In genomic region chr10:90087197-90088007, GRCh38 we compare ENCODE assay signal across 8 cellular contexts.
DNase-seq lines count a peak whose midpoint lies in the region; ATAC-seq, FAIRE-seq and TF ChIP-seq lines count a peak whose summit lies in the region.

No MANE protein-coding gene starts in this region.

- CTCF ChIA-PET in MCF 10A (lab: Yijun Ruan, JAX): interaction anchor here (0.6 to 1.3 kb wide), 6 partner anchors 8 to 753 kb away, joined by 3 to 5 read pairs (median 3); no protein-coding TSS in a partner anchor

- no peaks in the 10 kb centered on the region for H3K36me3 Mint-ChIP-seq in MCF 10A (ENCODE audit: insufficient read depth, unreplicated experiment)

- no peaks in the 10 kb centered on the region for H3K9me3 Mint-ChIP-seq in MCF 10A (ENCODE audit: unreplicated experiment)

- H3K27ac Mint-ChIP-seq in MCF 10A (ENCODE audit: low read depth, unreplicated experiment): peak overlapping the region; percentile 52

- H3K4me3 ChIP-seq in breast epithelium: no peak overlapping the region

- TF ChIP-seq CTCF in MCF 10A (IDR thresholded peaks at IDR 0.05; ENCODE audit: unreplicated experiment) (no peak), breast epithelium (IDR thresholded peaks at IDR 0.05) (no peak)

- TF ChIP-seq POLR2A in breast epithelium (IDR thresholded peaks at IDR 0.05): no peak

- ATAC-seq in HG03066 (IDR thresholded peaks at IDR 0.05; ENCODE audit: low read depth, unreplicated experiment): peak; percentile 100
- peak; percentile 99 for ATAC-seq in stimulated activated naive CD8-positive, alpha-beta T cell treated with anti-CD3 and anti-CD28 coated beads, Interleukin-15, Interleukin-2, amounts not matched to agents 100 U/mL and 50 U/mL, for 24 hours

- no peaks in the 10 kb centered on the region for H3K36me3 ChIP-seq in breast epithelium

- DNase-seq in MCF 10A (ENCODE audit: unreplicated experiment) (peak; percentile 76), breast epithelium (ENCODE audit: low spot score in 2 of 2) (no peak), SW480 (ENCODE audit: low spot score) (peak; percentile 74), RCC 7860 (ENCODE audit: low spot score) (no peak), SKM-1 (lab: John Stamatoyannopoulos, UW; ENCODE audit: unreplicated experiment) (no peak), NCI-H2227 treated with DMSO at 0.1 percent for 48 hours (lab: John Stamatoyannopoulos, UW) (no peak)
- DNase-seq in stimulated activated naive CD8-positive, alpha-beta T cell treated with anti-CD3 and anti-CD28 coated beads, Interleukin-15, Interleukin-2, amounts not matched to agents 100 U/mL and 50 U/mL, for 24 hours: peak; percentile 23

- H3K27me3 ChIP-seq in breast epithelium: no peaks in the 10 kb centered on the region

- BruUV-seq in MCF 10A (replicated peaks; lab: Mats Ljungman, UMichigan): no TSS peak

- H3K27ac ChIP-seq in breast epithelium: no peak overlapping the region

- no peaks in the 10 kb centered on the region for H3K27me3 Mint-ChIP-seq in MCF 10A (ENCODE audit: insufficient read depth, unreplicated experiment)

- no peak overlapping the region for H3K4me3 Mint-ChIP-seq in MCF 10A (ENCODE audit: unreplicated experiment)

- no peaks in the 10 kb centered on the region for H3K4me1 ChIP-seq in breast epithelium

- no peak for FAIRE-seq in RCC 7860 (lab: Jason Lieb, UNC)

- intact Hi-C loops in MCF 10A (cut with micrococcal nuclease): no loop called here
- intact Hi-C loops in breast epithelium (cut with DNase I; ENCODE audit: low total_unique reads): no loop called here

- H3K4me1 Mint-ChIP-seq in MCF 10A (ENCODE audit: insufficient read depth, unreplicated experiment): peaks cover 20% of the 10 kb centered on the region

- POLR2A ChIA-PET in MCF 10A (lab: Yijun Ruan, JAX): interaction anchor here (0.7 to 1.3 kb wide), 3 partner anchors 36 to 227 kb away, joined by 3 to 5 read pairs (median 4); no protein-coding TSS in a partner anchor

- no peaks in the 10 kb centered on the region for H3K9me3 ChIP-seq in breast epithelium

Comparison
In these comparisons a context has a peak if more than half of its experiments do, and no peak if none do; other contexts are left out.
1. DNase-seq: peak in MCF 10A (single experiment), SW480 (single experiment) and stimulated activated naive CD8-positive, alpha-beta T cell treated with anti-CD3 and anti-CD28 coated beads, Interleukin-15, Interleukin-2, amounts not matched to agents 100 U/mL and 50 U/mL, for 24 hours (single experiment); none in breast epithelium (0 of 2), RCC 7860 (single experiment), SKM-1 (single experiment) and NCI-H2227 treated with DMSO at 0.1 percent for 48 hours (single experiment).